In genomic region chr7:149771696-149772235, GRCh38 we compare ENCODE assay signal across 8 cellular contexts. TPM values are rescaled to one million over a fixed set of nuclear protein-coding genes. Genes with fewer than 3 reads are reported as not detected.
A peak's percentile ranks its signal among the peaks of the same experiment; 100 is the strongest.
DNase-seq lines count a peak whose midpoint lies in the region; ATAC-seq lines count a peak whose summit lies in the region.

No MANE protein-coding gene starts in this region.

- 0 out of 2 replicates have a peak, but pooled peaks cover 2% of the 10 kb centered on the region for H3K4me1 ChIP-seq in iPS DF 6.9 (ENCODE audit: control insufficient read depth, insufficient read depth, low read length)

- H3K9me3 ChIP-seq in iPS DF 6.9 (ENCODE audit: control insufficient read depth, insufficient read depth, low read length) = no peaks in the 10 kb centered on the region

- H3K27ac ChIP-seq in iPS DF 6.9 (ENCODE audit: low read length) = no peak overlapping the region

- intact Hi-C loops in sciatic nerve (cut with DNase I) = no loop called here

- DNase-seq in NCI-H146 treated with DMSO at 0.1 percent for 48 hours (lab: John Stamatoyannopoulos, UW; ENCODE audit: unreplicated experiment) = peak; percentile 52
- peak; percentile 78 for DNase-seq in T-helper 9 cell
- peak; percentile 94 for DNase-seq in astrocyte of the hippocampus (ENCODE audit: low read depth, low spot score)
- DNase-seq in iPS DF 6.9 (ENCODE audit: low read depth, low spot score) = no peak
- DNase-seq in sciatic nerve (ENCODE audit: low spot score) = peak; percentile 93
- DNase-seq in NCI-H1048 (lab: John Stamatoyannopoulos, UW) = no peak

- ATAC-seq in GM18498 (IDR thresholded peaks at IDR 0.05; ENCODE audit: unreplicated experiment) (peak; percentile 95), HG02840 (IDR thresholded peaks at IDR 0.05; ENCODE audit: low FRiP score, unreplicated experiment) (peak; percentile 92), sciatic nerve (peak; percentile 96)

- no CpG with 5 or more reads among the region's 39 CpGs for WGBS in iPS DF 6.9 (ENCODE audit: insufficient coverage, insufficient read length)

- H3K36me3 ChIP-seq in iPS DF 6.9 (ENCODE audit: control insufficient read depth, insufficient read depth, low read length) = no peaks in the 10 kb centered on the region

- H3K27me3 ChIP-seq in iPS DF 6.9 (ENCODE audit: control insufficient read depth, insufficient read depth, low read length) = peaks cover 55% of the 10 kb centered on the region

- peak overlapping the region; percentile 47; the same call in 1 of the 2 replicates for H3K4me3 ChIP-seq in iPS DF 6.9 (ENCODE audit: low read length)

RNA-seq across cellular contexts. Expression of gene ZNF467, which starts 1.6 kb away (rescaled TPM):
- total RNA-seq in sciatic nerve = 10.1 TPM

Comparison
In these comparisons a context has a peak if more than half of its experiments do, and no peak if none do; other contexts are left out.
1. DNase-seq: peak in NCI-H146 treated with DMSO at 0.1 percent for 48 hours (single experiment), T-helper 9 cell (single experiment), astrocyte of the hippocampus (single experiment) and sciatic nerve (single experiment); none in iPS DF 6.9 (single experiment) and NCI-H1048 (single experiment).
2. Peak in every context shown above with its lines, with median percentiles within 50 percentile points of each other: ATAC-seq.